10 cellular contexts compared by ENCODE assay signal in the genomic region with DNA sequence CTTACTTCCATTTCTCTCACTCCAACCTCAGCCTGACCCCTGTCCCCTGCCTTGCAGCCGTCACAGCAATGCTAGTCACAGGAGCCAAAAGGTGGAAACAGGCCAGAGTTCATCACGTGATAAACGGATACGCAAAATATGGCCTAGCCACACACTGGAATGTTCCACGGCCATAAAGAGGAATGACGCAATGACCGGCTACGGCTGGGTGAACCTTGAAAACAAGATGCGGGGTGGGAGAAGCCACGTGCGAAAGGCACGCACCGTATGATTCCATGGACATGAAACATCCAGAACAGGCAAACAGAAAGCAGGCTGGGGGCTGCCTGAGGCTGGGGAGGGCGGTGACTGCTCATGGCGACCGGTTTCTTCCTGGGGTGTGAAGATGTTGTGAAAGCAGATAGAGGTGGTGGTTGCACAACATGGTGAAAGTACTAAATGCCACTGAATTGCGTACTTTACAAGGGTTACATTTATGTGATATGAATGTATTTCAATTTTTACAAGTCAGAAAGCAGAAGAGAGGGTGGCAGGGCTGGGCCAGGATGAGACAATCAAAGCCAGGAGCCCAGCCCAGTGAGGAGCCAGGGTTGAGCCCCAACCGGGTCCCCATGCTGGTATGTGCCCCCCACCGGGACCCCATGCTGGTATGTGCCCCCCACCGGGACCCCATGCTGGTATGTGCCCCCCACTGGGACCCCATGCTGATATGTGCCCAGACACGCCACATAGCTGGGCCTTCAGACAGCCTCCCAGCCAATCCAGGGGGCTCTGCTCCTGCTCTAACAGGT.
DNase-seq lines count a peak whose midpoint lies in the region; ATAC-seq and TF ChIP-seq lines count a peak whose summit lies in the region.
"Had no signal": no experiment of that assay in that cellular context is flagged by ENCODE, and none has a peak within 500 bp of the region (broad histone marks: within the 10 kb centered on the region; RNA-seq: fewer than 3 reads in every experiment).

No MANE protein-coding gene starts in this region.

- TF ChIP-seq CTCF in esophagus muscularis mucosa (IDR thresholded peaks at IDR 0.05) = no peak

- H3K4me1 ChIP-seq in esophagus muscularis mucosa (peaks cover 0 to 5% (median 0%) of the 10 kb centered on the region in 4 donors), mucosa of rectum (ENCODE audit: control insufficient read depth in 2 of 2, insufficient read depth in 2 of 2, low read length in 2 of 2) (peaks cover 21 to 23% of the 10 kb centered on the region in 2 donors)

- ATAC-seq in stimulated activated naive CD8-positive, alpha-beta T cell treated with anti-CD3 and anti-CD28 coated beads, Interleukin-15, amount 100 ng/mL, for 72 hours = peak; percentile 31
- no peak for ATAC-seq in stimulated activated naive CD8-positive, alpha-beta T cell treated with anti-CD3 and anti-CD28 coated beads, Interleukin-15, Interleukin-2, amounts not matched to agents 100 U/mL and 50 U/mL, for 24 hours
- ATAC-seq in HG02885 (IDR thresholded peaks at IDR 0.05; ENCODE audit: poor library complexity, unreplicated experiment) = no peak
- ATAC-seq in HG03520 (IDR thresholded peaks at IDR 0.05; ENCODE audit: unreplicated experiment) = no peak

- no peaks in the 10 kb centered on the region for H3K9me3 ChIP-seq in esophagus muscularis mucosa
- H3K9me3 ChIP-seq in mucosa of rectum (ENCODE audit: control insufficient read depth in 2 of 2, low read length in 2 of 2) = no peaks in the 10 kb centered on the region

- H3K36me3 ChIP-seq in esophagus muscularis mucosa (peaks cover 0 to 8% (median 2%) of the 10 kb centered on the region in 4 donors), mucosa of rectum (ENCODE audit: control insufficient read depth in 2 of 2, insufficient read depth in 2 of 2, low read length in 2 of 2) (peaks cover 0 to 4% of the 10 kb centered on the region in 2 donors)

- no peaks in the 10 kb centered on the region for H3K9me3 Mint-ChIP-seq in stimulated activated naive CD8-positive, alpha-beta T cell treated with anti-CD3 and anti-CD28 coated beads, Interleukin-15, amount 100 ng/mL, for 72 hours

- peak overlapping the region in 3 of 4 donors; percentile 10 to 44 (median 27) for H3K27ac ChIP-seq in esophagus muscularis mucosa (replicated peaks in 1 of 4)
- H3K27ac ChIP-seq in mucosa of rectum (ENCODE audit: low read depth in 2 of 2, low read length in 2 of 2) = peak overlapping the region; percentile 83 to 87

- intact Hi-C loops in esophagus muscularis mucosa (cut with DNase I) = loop anchor here (5.0 kb wide), 1 partner anchor 136 kb away; the partner anchor contains the start of gene VAV2

- WGBS in esophagus muscularis mucosa = 81% methylated on average over 21 of the region's 21 CpGs

- H3K27ac Mint-ChIP-seq in stimulated activated naive CD8-positive, alpha-beta T cell treated with anti-CD3 and anti-CD28 coated beads, Interleukin-15, amount 100 ng/mL, for 72 hours = no peak overlapping the region

- H3K9ac ChIP-seq in mucosa of rectum (ENCODE audit: low read depth in 1 of 2, low read length in 2 of 2) = peak overlapping the region; percentile 46 to 47

- no peak overlapping the region for H3K4me3 Mint-ChIP-seq in stimulated activated naive CD8-positive, alpha-beta T cell treated with anti-CD3 and anti-CD28 coated beads, Interleukin-15, amount 100 ng/mL, for 72 hours

- no peaks in the 10 kb centered on the region for H3K4me1 Mint-ChIP-seq in stimulated activated naive CD8-positive, alpha-beta T cell treated with anti-CD3 and anti-CD28 coated beads, Interleukin-15, amount 100 ng/mL, for 72 hours

- no peak for DNase-seq in stimulated activated naive CD8-positive, alpha-beta T cell treated with anti-CD3 and anti-CD28 coated beads, Interleukin-15, amount 100 ng/mL, for 72 hours
- DNase-seq in stimulated activated naive CD8-positive, alpha-beta T cell treated with anti-CD3 and anti-CD28 coated beads, Interleukin-15, Interleukin-2, amounts not matched to agents 100 U/mL and 50 U/mL, for 24 hours = no peak
- no peak for DNase-seq in esophagus muscularis mucosa (ENCODE audit: extremely low spot score)
- DNase-seq in 8988T = no peak
- DNase-seq in HPDE6-E6E7 (ENCODE audit: extremely low spot score) = no peak
- DNase-seq: amniotic stem cell, NCI-H2029 treated with DMSO at 0.1 percent for 48 hours had no signal

- H3K27me3 ChIP-seq in esophagus muscularis mucosa (no peaks in the 10 kb centered on the region), mucosa of rectum (ENCODE audit: control insufficient read depth in 2 of 2, insufficient read depth in 2 of 2, low read length in 2 of 2) (no peaks in the 10 kb centered on the region)

- H3K27me3 Mint-ChIP-seq in stimulated activated naive CD8-positive, alpha-beta T cell treated with anti-CD3 and anti-CD28 coated beads, Interleukin-15, amount 100 ng/mL, for 72 hours = no peaks in the 10 kb centered on the region

- H3K4me3 ChIP-seq in esophagus muscularis mucosa = no peak overlapping the region
- H3K4me3 ChIP-seq in mucosa of rectum (ENCODE audit: low read length in 2 of 2) = peak overlapping the region in 1 of 2 donors; percentile 7

- TF ChIP-seq POLR2A in esophagus muscularis mucosa (IDR thresholded peaks at IDR 0.05; ENCODE audit: low read depth) = no peak

- TF ChIP-seq EP300 in esophagus muscularis mucosa (IDR thresholded peaks at IDR 0.05) = no peak
